ENCODE assay signal across 35 cellular contexts in the genomic region with DNA sequence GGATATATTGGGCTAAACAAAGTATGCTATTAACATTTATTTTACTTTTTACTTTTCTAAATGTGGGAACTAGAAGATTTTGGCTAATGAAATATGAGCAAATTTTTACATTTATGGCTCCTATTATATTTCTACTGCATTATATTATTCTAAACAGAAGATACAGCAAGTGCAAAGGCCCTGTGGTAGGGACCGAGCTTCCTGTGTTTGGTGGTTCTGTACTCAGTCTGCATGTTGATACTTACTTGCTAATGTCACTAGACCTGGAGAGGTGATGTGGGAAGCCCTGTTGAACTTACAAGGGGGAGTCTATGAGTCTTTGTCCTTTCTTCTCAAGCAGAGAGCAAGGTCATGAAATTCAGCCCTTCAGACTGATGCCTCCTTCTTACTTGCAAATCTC.
"Had no signal": no experiment of that assay in that cellular context is flagged by ENCODE, and none has a peak within 500 bp of the region (broad histone marks: within the 10 kb centered on the region; RNA-seq: fewer than 3 reads in every experiment).

No MANE protein-coding gene starts in this region.

- H3K27me3 ChIP-seq: MG63 had no signal

- H3K4me3 ChIP-seq: MG63 had no signal

- H3K36me3 ChIP-seq: MG63 had no signal

- DNase-seq: Kasumi-1, MG63, MM.1S, MV-4-11, NCI-H1048, NCI-H1092, NCI-H1092 treated with DMSO at 0.1 percent for 48 hours, NCI-H1105, NCI-H1105 treated with DMSO at 0.1 percent for 48 hours, NCI-H1417, NCI-H1417 treated with DMSO at 0.1 percent for 48 hours, NCI-H1436, NCI-H1436 treated with DMSO at 0.1 percent for 48 hours, NCI-H146, NCI-H1694, NCI-H1694 treated with DMSO at 0.1 percent for 48 hours, NCI-H187, NCI-H187 treated with DMSO at 0.1 percent for 48 hours, NCI-H1930, NCI-H2029, NCI-H2029 treated with DMSO at 0.1 percent for 48 hours, NCI-H2081, NCI-H2081 treated with DMSO at 0.1 percent for 48 hours, NCI-H2107, NCI-H2171, NCI-H2171 treated with DMSO at 0.1 percent for 48 hours, NCI-H2227 treated with DMSO at 0.1 percent for 48 hours, NCI-H226, NCI-H345, NCI-H446, NCI-H446 treated with DMSO at 0.1 percent for 48 hours, NCI-H510A, NCI-H510A treated with DMSO at 0.1 percent for 48 hours, NCI-H524, NCI-H524 treated with DMSO at 0.1 percent for 48 hours had no signal
